ENCODE assay signal across 10 cellular contexts in the genomic region with DNA sequence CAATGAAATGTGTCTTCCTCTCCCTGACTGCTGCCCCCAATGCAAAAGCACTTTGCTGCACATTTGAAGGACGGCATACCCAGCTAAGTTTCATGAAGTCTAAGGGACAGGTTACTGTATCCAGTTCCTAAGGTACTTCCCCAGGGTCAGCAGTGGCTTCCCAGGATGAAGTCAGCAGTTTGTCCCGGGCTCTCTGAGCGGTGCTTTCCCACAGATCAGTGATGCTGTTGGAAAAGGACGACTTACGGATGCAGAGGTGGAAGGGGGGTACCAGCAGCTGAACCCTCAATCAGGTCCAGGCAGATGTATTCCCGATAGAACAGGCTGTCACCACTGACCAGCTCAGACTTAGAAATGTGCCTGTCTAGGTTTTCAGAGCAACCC.
DNase-seq lines count a peak whose midpoint lies in the region; TF ChIP-seq lines count a peak whose summit lies in the region.
"Had no signal": no experiment of that assay in that cellular context is flagged by ENCODE, and none has a peak within 500 bp of the region (broad histone marks: within the 10 kb centered on the region; RNA-seq: fewer than 3 reads in every experiment).

No MANE protein-coding gene starts in this region.

- no peaks in the 10 kb centered on the region for H3K4me1 Mint-ChIP-seq in activated T-helper 1 cell treated with anti-CD3 and anti-CD28 coated beads, Interleukin-12 subunit alpha, Interleukin-12 subunit beta, Interleukin-2, Interleukin-4 antibody, amounts not matched to agents 30 ng/mL and 10 ng/mL and 1 ng/mL, durations not matched to agents 14 hours and 24 hours and 36 hours (ENCODE audit: low read depth)

- H4K20me1 ChIP-seq in hepatocyte (ENCODE audit: insufficient read depth, poor library complexity, severe bottlenecking), result no peaks in the 10 kb centered on the region

- H3K4me3 ChIP-seq in hepatocyte (no peak overlapping the region), rectal smooth muscle tissue (ENCODE audit: low read length) (peak overlapping the region; percentile 56), lower leg skin (ENCODE audit: low read depth, poor library complexity, severe bottlenecking) (no peak overlapping the region)

- TF ChIP-seq POLR2A in lower leg skin (IDR thresholded peaks at IDR 0.05), result no peak

- H3K27me3 Mint-ChIP-seq in activated T-helper 1 cell treated with anti-CD3 and anti-CD28 coated beads, Interleukin-12 subunit alpha, Interleukin-12 subunit beta, Interleukin-2, Interleukin-4 antibody, amounts not matched to agents 30 ng/mL and 10 ng/mL and 1 ng/mL, durations not matched to agents 14 hours and 24 hours and 36 hours (ENCODE audit: insufficient read depth), result peaks cover 62% of the 10 kb centered on the region

- no peak overlapping the region for H3K9ac ChIP-seq in rectal smooth muscle tissue (ENCODE audit: low read length)

- peak overlapping the region; percentile 75 for H3K4me2 ChIP-seq in hepatocyte

- H3K36me3 ChIP-seq in hepatocyte (replicated peaks; ENCODE audit: insufficient read depth, low read depth) (no peaks in the 10 kb centered on the region), rectal smooth muscle tissue (ENCODE audit: control insufficient read depth, insufficient read depth, low read length) (no peaks in the 10 kb centered on the region)

- H3K36me3 Mint-ChIP-seq in activated T-helper 1 cell treated with anti-CD3 and anti-CD28 coated beads, Interleukin-12 subunit alpha, Interleukin-12 subunit beta, Interleukin-2, Interleukin-4 antibody, amounts not matched to agents 30 ng/mL and 10 ng/mL and 1 ng/mL, durations not matched to agents 14 hours and 24 hours and 36 hours (ENCODE audit: low read depth), result no peaks in the 10 kb centered on the region
- H3K36me3 Mint-ChIP-seq: activated CD4-positive, alpha-beta memory T cell treated with anti-CD3 and anti-CD28 coated beads for 36 hours had no signal

- peaks cover 71% of the 10 kb centered on the region for H3K27me3 ChIP-seq in hepatocyte
- H3K27me3 ChIP-seq in rectal smooth muscle tissue (ENCODE audit: control insufficient read depth, insufficient read depth, low read length), result peaks cover 6% of the 10 kb centered on the region

- no peak overlapping the region for H3K27ac ChIP-seq in hepatocyte
- no peak overlapping the region for H3K27ac ChIP-seq in rectal smooth muscle tissue (ENCODE audit: low read depth, low read length)

- 59% methylated on average over 6 of the region's 6 CpGs for whole genome bisulfite sequencing in hepatocyte (ENCODE audit: low lambda C conversion rate, missing lambda C conversion rate)
- WGBS in lower leg skin, 2 donors, result 65 to 67% methylated on average over 6 of the region's 6 CpGs

- H3K4me1 ChIP-seq in hepatocyte (ENCODE audit: insufficient read depth) (no peaks in the 10 kb centered on the region), rectal smooth muscle tissue (ENCODE audit: control insufficient read depth, insufficient read depth, low read length) (peaks cover 3% of the 10 kb centered on the region)

- H3K27ac Mint-ChIP-seq in activated T-helper 1 cell treated with anti-CD3 and anti-CD28 coated beads, Interleukin-12 subunit alpha, Interleukin-12 subunit beta, Interleukin-2, Interleukin-4 antibody, amounts not matched to agents 30 ng/mL and 10 ng/mL and 1 ng/mL, durations not matched to agents 14 hours and 24 hours and 36 hours, result no peak overlapping the region
- H3K27ac Mint-ChIP-seq: activated CD4-positive, alpha-beta memory T cell treated with anti-CD3 and anti-CD28 coated beads for 36 hours had no signal

- DNase-seq in ELR (ENCODE audit: low read depth) (peak; percentile 63), hepatocyte (ENCODE audit: low spot score) (no peak), lower leg skin (ENCODE audit: low spot score in 2 of 2) (no peak), iPS-NIHi11 (ENCODE audit: low spot score) (no peak), amniotic stem cell (lab: John Stamatoyannopoulos, UW) (no peak), foreskin melanocyte (no peak)
- DNase-seq in activated T-helper 1 cell treated with anti-CD3 and anti-CD28 coated beads, Interleukin-12 subunit alpha, Interleukin-12 subunit beta, Interleukin-2, Interleukin-4 antibody, amounts not matched to agents 30 ng/mL and 10 ng/mL and 1 ng/mL, durations not matched to agents 14 hours and 24 hours and 36 hours (ENCODE audit: low spot score), result no peak
- DNase-seq: NCI-H510A treated with DMSO at 0.1 percent for 48 hours had no signal

- no peak overlapping the region for H2AFZ ChIP-seq in hepatocyte

- no peaks in the 10 kb centered on the region for H3K9me2 ChIP-seq in hepatocyte (replicated peaks; ENCODE audit: insufficient read depth)

- no peaks in the 10 kb centered on the region for H3K9me3 Mint-ChIP-seq in activated T-helper 1 cell treated with anti-CD3 and anti-CD28 coated beads, Interleukin-12 subunit alpha, Interleukin-12 subunit beta, Interleukin-2, Interleukin-4 antibody, amounts not matched to agents 30 ng/mL and 10 ng/mL and 1 ng/mL, durations not matched to agents 14 hours and 24 hours and 36 hours
- H3K9me3 Mint-ChIP-seq: activated CD4-positive, alpha-beta memory T cell treated with anti-CD3 and anti-CD28 coated beads for 36 hours had no signal

- peak overlapping the region; percentile 6 for H3K4me3 Mint-ChIP-seq in activated T-helper 1 cell treated with anti-CD3 and anti-CD28 coated beads, Interleukin-12 subunit alpha, Interleukin-12 subunit beta, Interleukin-2, Interleukin-4 antibody, amounts not matched to agents 30 ng/mL and 10 ng/mL and 1 ng/mL, durations not matched to agents 14 hours and 24 hours and 36 hours
- H3K4me3 Mint-ChIP-seq: activated CD4-positive, alpha-beta memory T cell treated with anti-CD3 and anti-CD28 coated beads for 36 hours had no signal

- intact Hi-C loops in activated T-helper 1 cell treated with anti-CD3 and anti-CD28 coated beads, Interleukin-12 subunit alpha, Interleukin-12 subunit beta, Interleukin-2, Interleukin-4 antibody, amounts not matched to agents 30 ng/mL and 10 ng/mL and 1 ng/mL, durations not matched to agents 14 hours and 24 hours and 36 hours (cut with micrococcal nuclease), result no loop called here
- intact Hi-C loops in lower leg skin (cut with DNase I; ENCODE audit: low total_unique reads), result no loop called here

- H3K9me3 ChIP-seq in hepatocyte (ENCODE audit: low read depth), result no peaks in the 10 kb centered on the region

- TF ChIP-seq CTCF in hepatocyte (IDR thresholded peaks at IDR 0.05; ENCODE audit: poor library complexity) (no peak), lower leg skin (IDR thresholded peaks at IDR 0.05) (no peak)

- H3K79me2 ChIP-seq in hepatocyte, result no peaks in the 10 kb centered on the region
